19 cellular contexts compared by ENCODE assay signal in genomic region chr11:121133046-121133445, GRCh38.
"Had no signal": no experiment of that assay in that cellular context is flagged by ENCODE, and none has a peak within 500 bp of the region (broad histone marks: within the 10 kb centered on the region; RNA-seq: fewer than 3 reads in every experiment).

No MANE protein-coding gene starts in this region.

- H3K36me3 ChIP-seq: left ventricle myocardium inferior, ovary, right atrium auricular region, right lobe of liver, uterus had no signal

- H3K27ac ChIP-seq: left ventricle myocardium inferior, ovary, right atrium auricular region, right lobe of liver, tibial nerve, uterus had no signal

- DNase-seq: hypothalamus; islet precursor cell; left colon; left ventricle myocardium inferior; naive B cell; ovary; right lobe of liver; stimulated activated CD4-positive, alpha-beta T cell treated with anti-CD3 and anti-CD28 coated beads, Interleukin-1b, Interleukin-23, amount 100 ng/mL, for 48 hours; stimulated activated CD4-positive, alpha-beta T cell treated with anti-CD3 and anti-CD28 coated beads, Interleukin-2, amount 100 ng/mL, for 48 hours; stimulated activated CD4-positive, alpha-beta T cell treated with anti-CD3 and anti-CD28 coated beads, Interleukin-4, amount 100 ng/mL, for 4 hours; stimulated activated CD8-positive, alpha-beta memory T cell treated with anti-CD3 and anti-CD28 coated beads, Interleukin-4, amount 100 ng/mL, for 48 hours; stimulated activated naive CD4-positive, alpha-beta T cell treated with Interleukin-2 at 50 U/mL for 16 hours; stimulated activated naive CD8-positive, alpha-beta T cell treated with anti-CD3 and anti-CD28 coated beads, Interleukin-15, amount 100 ng/mL, for 72 hours; substantia nigra; uterus had no signal

- H3K4me2 ChIP-seq: smooth muscle cell had no signal

- H3K4me1 ChIP-seq: right atrium auricular region, right lobe of liver, tibial nerve, uterus had no signal

- H3K4me3 ChIP-seq: left ventricle myocardium inferior, lung, ovary, right atrium auricular region, right lobe of liver, smooth muscle cell, tibial nerve, uterus had no signal

- H3K9me3 ChIP-seq: left ventricle myocardium inferior, ovary, right atrium auricular region, right lobe of liver, tibial nerve, uterus had no signal

- H3K27me3 ChIP-seq: ovary, right atrium auricular region, right lobe of liver, tibial nerve, uterus had no signal
